ENCODE assay signal across 16 cellular contexts in genomic region chr12:109759595-109759994, GRCh38. TPM values are rescaled to one million over a fixed set of nuclear protein-coding genes. Genes with fewer than 3 reads are reported as not detected.
A peak's percentile ranks its signal among the peaks of the same experiment; 100 is the strongest.
DNase-seq lines count a peak whose midpoint lies in the region; ATAC-seq and TF ChIP-seq lines count a peak whose summit lies in the region.
"Had no signal": no experiment of that assay in that cellular context is flagged by ENCODE, and none has a peak within 500 bp of the region (broad histone marks: within the 10 kb centered on the region; RNA-seq: fewer than 3 reads in every experiment).

No MANE protein-coding gene starts in this region.

- CTCF ChIA-PET in CD8-positive, alpha-beta memory T cell (lab: Charles Lee) = interaction anchor here (1.7 kb wide), 1 partner anchor 20 kb away, joined by 3 read pairs; no protein-coding TSS in a partner anchor

- peaks cover 20% of the 10 kb centered on the region for H3K36me3 Mint-ChIP-seq in natural killer cell
- H3K36me3 Mint-ChIP-seq in natural killer cell treated with Interleukin-12 subunit alpha and Interleukin-12 subunit beta and Interleukin-15 and Interleukin-18, amount 100 ng/mL, for 72 hours = peaks cover 18% of the 10 kb centered on the region
- H3K36me3 Mint-ChIP-seq in endodermal cell (ENCODE audit: low read depth) = peaks cover 40% of the 10 kb centered on the region
- H3K36me3 Mint-ChIP-seq in CD8-positive, alpha-beta memory T cell = peaks cover 0 to 25% (median 0%) of the 10 kb centered on the region in 3 donors

- no peak overlapping the region for H3K4me2 ChIP-seq in osteoblast (ENCODE audit: insufficient read depth, low read length)

- H3K4me3 ChIP-seq in endodermal cell (ENCODE audit: low read length) = no peak overlapping the region
- no peak overlapping the region for H3K4me3 ChIP-seq in osteoblast (ENCODE audit: insufficient read depth, low read length)
- H3K4me3 ChIP-seq in CD8-positive, alpha-beta memory T cell (ENCODE audit: low read length) = no peak overlapping the region

- peaks cover 24% of the 10 kb centered on the region for H3K9me3 ChIP-seq in endodermal cell (ENCODE audit: control insufficient read depth, low read length)
- peaks cover 6% of the 10 kb centered on the region for H3K9me3 ChIP-seq in osteoblast (ENCODE audit: low read depth, low read length)
- H3K9me3 ChIP-seq in CD8-positive, alpha-beta memory T cell (ENCODE audit: low read length) = peaks cover 6% of the 10 kb centered on the region

- peak; percentile 8 for DNase-seq in natural killer cell
- no peak for DNase-seq in natural killer cell treated with Interleukin-12 subunit alpha and Interleukin-12 subunit beta and Interleukin-15 and Interleukin-18, amount 100 ng/mL, for 72 hours (ENCODE audit: low spot score)
- DNase-seq in endodermal cell = peak; percentile 46
- DNase-seq in osteoblast (ENCODE audit: insufficient read length, low spot score, missing footprints) = peak; percentile 8
- no peak for DNase-seq in CD8-positive, alpha-beta memory T cell
- DNase-seq in GM20000 (ENCODE audit: low spot score) = no peak
- DNase-seq: activated CD4-positive, alpha-beta T cell treated with anti-CD3 and anti-CD28 coated beads for 48 hours; effector CD8-positive, alpha-beta T cell; GOT3; naive B cell; NCI-H1436; NCI-H774; stimulated activated CD4-positive, alpha-beta T cell treated with anti-CD3 and anti-CD28 coated beads, Interleukin-15, amount 100 ng/mL, for 24 hours; stimulated activated naive CD4-positive, alpha-beta T cell treated with Interleukin-2 at 50 U/mL for 16 hours; T-helper 9 cell had no signal

- H4K20me1 ChIP-seq in osteoblast (ENCODE audit: insufficient read depth, low read length) = no peaks in the 10 kb centered on the region

- H3K4me1 Mint-ChIP-seq in natural killer cell (peaks cover 0 to 14% of the 10 kb centered on the region in 2 donors), endodermal cell (peaks cover 22% of the 10 kb centered on the region)
- H3K4me1 Mint-ChIP-seq in natural killer cell treated with Interleukin-12 subunit alpha and Interleukin-12 subunit beta and Interleukin-15 and Interleukin-18, amount 100 ng/mL, for 72 hours (ENCODE audit: low read depth in 2 of 2) = peaks cover 9 to 18% of the 10 kb centered on the region in 2 donors
- no peaks in the 10 kb centered on the region for H3K4me1 Mint-ChIP-seq in CD8-positive, alpha-beta memory T cell
- H3K4me1 Mint-ChIP-seq: naive B cell had no signal

- H3K79me2 ChIP-seq in osteoblast (ENCODE audit: insufficient read depth, low read length) = no peaks in the 10 kb centered on the region

- no peak overlapping the region for H3K4me3 Mint-ChIP-seq in natural killer cell
- no peak overlapping the region for H3K4me3 Mint-ChIP-seq in natural killer cell treated with Interleukin-12 subunit alpha and Interleukin-12 subunit beta and Interleukin-15 and Interleukin-18, amount 100 ng/mL, for 72 hours
- no peak overlapping the region for H3K4me3 Mint-ChIP-seq in endodermal cell
- H3K4me3 Mint-ChIP-seq in CD8-positive, alpha-beta memory T cell = no peak overlapping the region
- H3K4me3 Mint-ChIP-seq: naive B cell had no signal

- H3K27ac Mint-ChIP-seq in natural killer cell (no peak overlapping the region), endodermal cell (no peak overlapping the region)
- no peak overlapping the region for H3K27ac Mint-ChIP-seq in natural killer cell treated with Interleukin-12 subunit alpha and Interleukin-12 subunit beta and Interleukin-15 and Interleukin-18, amount 100 ng/mL, for 72 hours
- H3K27ac Mint-ChIP-seq in CD8-positive, alpha-beta memory T cell = no peak overlapping the region
- H3K27ac Mint-ChIP-seq: naive B cell had no signal

- H3K4me1 ChIP-seq in endodermal cell (ENCODE audit: control insufficient read depth, insufficient read depth, low read length) = peaks cover 8% of the 10 kb centered on the region
- no peaks in the 10 kb centered on the region for H3K4me1 ChIP-seq in osteoblast (ENCODE audit: insufficient read depth, low read length)
- no peaks in the 10 kb centered on the region for H3K4me1 ChIP-seq in CD8-positive, alpha-beta memory T cell (ENCODE audit: insufficient read depth, low read length)

- 76 to 92% methylated on average over 6 to 13 of the region's 13 CpGs for WGBS in endodermal cell (ENCODE audit: insufficient coverage in 1 of 2, insufficient read length in 1 of 2), 2 experiments

- intact Hi-C loops in natural killer cell (cut with micrococcal nuclease) = no loop called here

- TF ChIP-seq CTCF in natural killer cell (IDR thresholded peaks at IDR 0.05) (no peak), endodermal cell (conservative IDR thresholded peaks at IDR 0.05) (no peak), osteoblast (IDR thresholded peaks at IDR 0.05; ENCODE audit: extremely low read depth, low read depth, low read length) (no peak), GM20000 (IDR thresholded peaks at IDR 0.05; ENCODE audit: extremely low read depth, missing control alignments) (no peak)

- H2AFZ ChIP-seq in osteoblast (ENCODE audit: low read length) = no peak overlapping the region

- ATAC-seq in natural killer cell (no peak), GM21528 (IDR thresholded peaks at IDR 0.05; ENCODE audit: low FRiP score, unreplicated experiment) (no peak)
- ATAC-seq in natural killer cell treated with Interleukin-12 subunit alpha and Interleukin-12 subunit beta and Interleukin-15 and Interleukin-18, amount 100 ng/mL, for 72 hours = no peak

- POLR2A ChIA-PET in CD8-positive, alpha-beta memory T cell (lab: Charles Lee) = no interaction called here

- peaks cover 33% of the 10 kb centered on the region for H3K36me3 ChIP-seq in endodermal cell (ENCODE audit: control insufficient read depth, insufficient read depth, low read length)
- H3K36me3 ChIP-seq in osteoblast (ENCODE audit: insufficient read depth, low read length) = no peaks in the 10 kb centered on the region
- no peaks in the 10 kb centered on the region for H3K36me3 ChIP-seq in CD8-positive, alpha-beta memory T cell (ENCODE audit: insufficient read depth, low read length)

- H3K9ac ChIP-seq in endodermal cell (ENCODE audit: extremely low read depth, low read length, poor library complexity, severe bottlenecking) = no peak overlapping the region

- H3K27me3 ChIP-seq in endodermal cell (ENCODE audit: control insufficient read depth, insufficient read depth, low read length, poor library complexity, severe bottlenecking) (no peaks in the 10 kb centered on the region), osteoblast (ENCODE audit: insufficient read depth, low read length) (no peaks in the 10 kb centered on the region)
- no peaks in the 10 kb centered on the region for H3K27me3 ChIP-seq in CD8-positive, alpha-beta memory T cell (ENCODE audit: insufficient read depth, low read length, poor library complexity, severe bottlenecking)

- H3K27me3 Mint-ChIP-seq in natural killer cell (ENCODE audit: low read depth in 2 of 2) (no peaks in the 10 kb centered on the region), endodermal cell (ENCODE audit: insufficient read depth) (no peaks in the 10 kb centered on the region)
- no peaks in the 10 kb centered on the region for H3K27me3 Mint-ChIP-seq in natural killer cell treated with Interleukin-12 subunit alpha and Interleukin-12 subunit beta and Interleukin-15 and Interleukin-18, amount 100 ng/mL, for 72 hours
- peaks cover 15 to 27% of the 10 kb centered on the region in 2 donors for H3K27me3 Mint-ChIP-seq in CD8-positive, alpha-beta memory T cell

- H3K27ac ChIP-seq in endodermal cell (ENCODE audit: low read depth, low read length) (no peak overlapping the region), osteoblast (ENCODE audit: low read depth, low read length) (no peak overlapping the region)
- no peak overlapping the region for H3K27ac ChIP-seq in CD8-positive, alpha-beta memory T cell (ENCODE audit: low read depth, low read length)

- H3K9me3 Mint-ChIP-seq in natural killer cell (peaks cover 2 to 6% of the 10 kb centered on the region in 2 donors), endodermal cell (peaks cover 24% of the 10 kb centered on the region)
- H3K9me3 Mint-ChIP-seq in natural killer cell treated with Interleukin-12 subunit alpha and Interleukin-12 subunit beta and Interleukin-15 and Interleukin-18, amount 100 ng/mL, for 72 hours = peaks cover 8% of the 10 kb centered on the region
- H3K9me3 Mint-ChIP-seq in CD8-positive, alpha-beta memory T cell = peaks cover 9 to 21% (median 19%) of the 10 kb centered on the region in 5 donors

RNA-seq across cellular contexts. Expression of gene FAM222A, which starts 46.0 kb away (rescaled TPM):
- total RNA-seq in natural killer cell = 1 to 10 TPM; 3.1 to 6.6 (median 4.0) TPM
- 1 to 10 TPM; 1.2 to 1.8 TPM for total RNA-seq in natural killer cell treated with Interleukin-12 subunit alpha and Interleukin-12 subunit beta and Interleukin-15 and Interleukin-18, amount 100 ng/mL, for 72 hours
- 10 to 100 TPM; 21.6 to 24.4 TPM for total RNA-seq in endodermal cell
- 8.7 TPM for polyA plus RNA-seq in endodermal cell (2013, experiment 1 of 2)
- polyA plus RNA-seq in endodermal cell (2013, experiment 2 of 2) = 8.7 TPM
- 0.29 and 0.36 TPM in 2 replicates for total RNA-seq in osteoblast
- total RNA-seq in CD8-positive, alpha-beta memory T cell = 1 to 10 TPM; 2.0 to 3.0 TPM
- polyA plus RNA-seq in CD8-positive, alpha-beta memory T cell = 0.32 TPM

Comparison
In these comparisons a context has a peak if more than half of its experiments do, and no peak if none do; other contexts are left out.
1. DNase-seq: peak in natural killer cell (single experiment), endodermal cell (single experiment) and osteoblast (single experiment); none in natural killer cell treated with Interleukin-12 subunit alpha and Interleukin-12 subunit beta and Interleukin-15 and Interleukin-18, amount 100 ng/mL, for 72 hours (single experiment), CD8-positive, alpha-beta memory T cell (0 of 5) and GM20000 (single experiment).